Comparison of ENCODE assay signal across 8 cellular contexts in genomic region chr17:80455328-80455710, GRCh38. TPM values are rescaled to one million over a fixed set of nuclear protein-coding genes. Genes with fewer than 3 reads are reported as not detected.
DNase-seq lines count a peak whose midpoint lies in the region; ATAC-seq, FAIRE-seq and TF ChIP-seq lines count a peak whose summit lies in the region.

No MANE protein-coding gene starts in this region.

- H3K9me3 ChIP-seq in A673 (ENCODE audit: low read depth, low read length, poor library complexity, severe bottlenecking) (no peaks in the 10 kb centered on the region), esophagus muscularis mucosa (no peaks in the 10 kb centered on the region)

- BruUV-seq in A673 (replicated peaks; lab: Mats Ljungman, UMichigan): TSS peak; percentile 93

- CTCF ChIA-PET in A673 (lab: Charles Lee): no interaction called here

- H3K36me3 Mint-ChIP-seq in activated CD4-positive, alpha-beta T cell treated with anti-CD3 and anti-CD28 coated beads, Interleukin-2, amount 10 ng/mL, durations not matched to agents 24 days and 14 days (ENCODE audit: low read depth): no peaks in the 10 kb centered on the region
- H3K36me3 Mint-ChIP-seq in natural killer cell: no peaks in the 10 kb centered on the region

- H3K36me3 ChIP-seq in A673 (ENCODE audit: insufficient read depth, low read length, poor library complexity, severe bottlenecking) (no peaks in the 10 kb centered on the region), esophagus muscularis mucosa (no peaks in the 10 kb centered on the region)

- no peak for DNase-seq in A673 (ENCODE audit: low spot score)
- DNase-seq in GM12891 (ENCODE audit: insufficient read length, low spot score): peak; percentile 79
- peak; percentile 86 for DNase-seq in activated CD4-positive, alpha-beta T cell treated with anti-CD3 and anti-CD28 coated beads, Interleukin-2, amount 10 ng/mL, durations not matched to agents 24 days and 14 days
- DNase-seq in esophagus muscularis mucosa (ENCODE audit: extremely low spot score): no peak
- no peak for DNase-seq in natural killer cell

- H3K27ac ChIP-seq in A673 (ENCODE audit: low read depth, low read length, poor library complexity, severe bottlenecking) (peak overlapping the region; percentile 95), esophagus muscularis mucosa (replicated peaks in 1 of 4) (peak overlapping the region; percentile 94 to 100 (median 96))

- no peak for TF ChIP-seq EP300 in esophagus muscularis mucosa (IDR thresholded peaks at IDR 0.05)

- peaks cover 37% of the 10 kb centered on the region for H3K4me1 Mint-ChIP-seq in activated CD4-positive, alpha-beta T cell treated with anti-CD3 and anti-CD28 coated beads, Interleukin-2, amount 10 ng/mL, durations not matched to agents 24 days and 14 days
- H3K4me1 Mint-ChIP-seq in natural killer cell: peaks cover 26 to 29% of the 10 kb centered on the region in 2 donors

- peak overlapping the region; percentile 87 for H3K4me3 ChIP-seq in A673 (ENCODE audit: low read depth, low read length, poor library complexity, severe bottlenecking)
- peak overlapping the region; percentile 72 to 86 (median 76) for H3K4me3 ChIP-seq in esophagus muscularis mucosa

- H3K27me3 ChIP-seq in A673 (replicated peaks; ENCODE audit: insufficient read depth, low read depth, low read length, poor library complexity) (no peaks in the 10 kb centered on the region), esophagus muscularis mucosa (no peaks in the 10 kb centered on the region)

- peak overlapping the region; percentile 99 for H3K27ac Mint-ChIP-seq in activated CD4-positive, alpha-beta T cell treated with anti-CD3 and anti-CD28 coated beads, Interleukin-2, amount 10 ng/mL, durations not matched to agents 24 days and 14 days
- H3K27ac Mint-ChIP-seq in natural killer cell: peak overlapping the region; percentile 97 to 99

- WGBS in esophagus muscularis mucosa: 12% methylated on average over 13 of the region's 21 CpGs

- peak; percentile 45 for FAIRE-seq in GM12891 (lab: Jason Lieb, UNC)

- H3K27me3 Mint-ChIP-seq in activated CD4-positive, alpha-beta T cell treated with anti-CD3 and anti-CD28 coated beads, Interleukin-2, amount 10 ng/mL, durations not matched to agents 24 days and 14 days: peaks cover 21% of the 10 kb centered on the region
- peaks cover 9 to 10% of the 10 kb centered on the region in 2 donors for H3K27me3 Mint-ChIP-seq in natural killer cell (ENCODE audit: low read depth in 2 of 2)

- TF ChIP-seq CTCF in A673 (conservative IDR thresholded peaks at IDR 0.05; ENCODE audit: low read depth, low read length): no peak
- no peak for TF ChIP-seq CTCF in esophagus muscularis mucosa (IDR thresholded peaks at IDR 0.05)
- TF ChIP-seq CTCF in natural killer cell (IDR thresholded peaks at IDR 0.05): no peak

- POLR2A ChIA-PET in A673 (lab: Charles Lee; ENCODE audit: low non-redundant PET): interaction anchor here (0.7 kb wide), 1 partner anchor 1055 kb away, joined by 13 read pairs; no protein-coding TSS in a partner anchor

- H3K4me3 Mint-ChIP-seq in activated CD4-positive, alpha-beta T cell treated with anti-CD3 and anti-CD28 coated beads, Interleukin-2, amount 10 ng/mL, durations not matched to agents 24 days and 14 days: peak overlapping the region; percentile 98
- H3K4me3 Mint-ChIP-seq in natural killer cell: peak overlapping the region; percentile 96

- TF ChIP-seq POLR2A in GM12891 (IDR thresholded peaks at IDR 0.05; ENCODE audit: low read depth, low read length) (no peak), esophagus muscularis mucosa (IDR thresholded peaks at IDR 0.05; ENCODE audit: low read depth) (no peak)

- H3K4me1 ChIP-seq in A673 (ENCODE audit: insufficient read depth, low read length, poor library complexity, severe bottlenecking) (peaks cover 3% of the 10 kb centered on the region), esophagus muscularis mucosa (peaks cover 29 to 63% (median 53%) of the 10 kb centered on the region in 4 donors)

- intact Hi-C loops in A673 (cut with micrococcal nuclease; ENCODE audit: unreplicated experiment): no loop called here
- intact Hi-C loops in activated CD4-positive, alpha-beta T cell treated with anti-CD3 and anti-CD28 coated beads, Interleukin-2, amount 10 ng/mL, durations not matched to agents 24 days and 14 days (cut with micrococcal nuclease): no loop called here
- intact Hi-C loops in esophagus muscularis mucosa (cut with DNase I): no loop called here
- intact Hi-C loops in natural killer cell (cut with micrococcal nuclease): loop anchor here (2.0 kb wide), 1 partner anchor 17 kb away; no protein-coding TSS in a partner anchor

- H3K9me3 Mint-ChIP-seq in activated CD4-positive, alpha-beta T cell treated with anti-CD3 and anti-CD28 coated beads, Interleukin-2, amount 10 ng/mL, durations not matched to agents 24 days and 14 days: no peaks in the 10 kb centered on the region
- no peaks in the 10 kb centered on the region for H3K9me3 Mint-ChIP-seq in natural killer cell

- ATAC-seq in HG03460 (IDR thresholded peaks at IDR 0.05; ENCODE audit: unreplicated experiment) (peak; percentile 28), natural killer cell (peak; percentile 49 to 56 (median 54)), GM18868 (IDR thresholded peaks at IDR 0.05; ENCODE audit: unreplicated experiment) (no peak), HG02588 (IDR thresholded peaks at IDR 0.05; ENCODE audit: unreplicated experiment) (no peak)

TF ChIP-seq in GM12891, 5 proteins besides CTCF, POLR2A, EP300 and RAD21:
- TF ChIP-seq TAF1 (IDR thresholded peaks at IDR 0.05; ENCODE audit: low read depth, low read length) (no peak), POLR2AphosphoS5 (IDR thresholded peaks at IDR 0.05; ENCODE audit: low read depth, low read length) (no peak)

RNA-seq across cellular contexts. Expression of gene NPTX1, which starts 21.1 kb away (rescaled TPM):
- total RNA-seq in A673 (2021) (0.15 and 0.43 TPM in 2 replicates), esophagus muscularis mucosa (1 to 10 TPM in 3 of 4 donors, under 1 TPM in 1; 0.42 to 5.5 (median 4.1) TPM), natural killer cell (1 to 10 TPM; 1.0 to 2.2 (median 2.2) TPM)
- 0.05 TPM for polyA plus RNA-seq in GM12891 (2012; ENCODE audit: low read depth, missing spikeins)
- total RNA-seq in activated CD4-positive, alpha-beta T cell treated with anti-CD3 and anti-CD28 coated beads, Interleukin-2, amount 10 ng/mL, durations not matched to agents 24 days and 14 days: 30.4 and 31.6 TPM in 2 replicates

RNA-seq across cellular contexts. Expression of gene ENDOV, which starts 40.4 kb away (rescaled TPM):
- 14.1 and 15.6 TPM in 2 replicates for total RNA-seq in A673 (2021)
- 9.1 TPM for polyA plus RNA-seq in GM12891 (2012; ENCODE audit: low read depth, missing spikeins)
- total RNA-seq in activated CD4-positive, alpha-beta T cell treated with anti-CD3 and anti-CD28 coated beads, Interleukin-2, amount 10 ng/mL, durations not matched to agents 24 days and 14 days: 16.3 and 16.4 TPM in 2 replicates
- 10 to 100 TPM in 3 of 4 donors, 1 to 10 TPM in 1; 9.1 to 14.7 (median 13.0) TPM for total RNA-seq in esophagus muscularis mucosa
- 10 to 100 TPM; 17.7 to 24.9 (median 18.8) TPM for total RNA-seq in natural killer cell

Comparison
In these comparisons a context has a peak if more than half of its experiments do, and no peak if none do; other contexts are left out.
1. DNase-seq: peak in GM12891 (single experiment) and activated CD4-positive, alpha-beta T cell treated with anti-CD3 and anti-CD28 coated beads, Interleukin-2, amount 10 ng/mL, durations not matched to agents 24 days and 14 days (single experiment); none in A673 (single experiment), esophagus muscularis mucosa (single experiment) and natural killer cell (single experiment).
2. ATAC-seq: peak in HG03460 (single experiment) and natural killer cell (3 of 3); none in GM18868 (single experiment) and HG02588 (single experiment).